ENCODE assay signal across 8 cellular contexts in genomic region chr2:23384551-23385349, GRCh38. TPM values are rescaled to one million over a fixed set of nuclear protein-coding genes. Genes with fewer than 3 reads are reported as not detected.
A peak's percentile ranks its signal among the peaks of the same experiment; 100 is the strongest.
DNase-seq lines count a peak whose midpoint lies in the region; ATAC-seq and TF ChIP-seq lines count a peak whose summit lies in the region.

KLHL29 (plus strand) TSS chr2:23385179; CDS start chr2:23562197, 177,018 bp downstream.

- H3K27ac Mint-ChIP-seq in endothelial cell (ENCODE audit: unreplicated experiment) = peak within 1 kb of the TSS; percentile 61

- peak; percentile 96 for DNase-seq in 8988T
- DNase-seq in NCI-H2227 treated with DMSO at 0.1 percent for 48 hours (lab: John Stamatoyannopoulos, UW) = peak; percentile 47
- peak; percentile 12 for DNase-seq in activated CD8-positive, alpha-beta memory T cell treated with anti-CD3 and anti-CD28 coated beads, Interleukin-2, amount 50 U/mL, for 1 hour (ENCODE audit: extremely low read depth)
- DNase-seq in endothelial cell (ENCODE audit: low spot score) = peak; percentile 61
- DNase-seq in midbrain (lab: John Stamatoyannopoulos, UW) = peak; percentile 70
- DNase-seq in stimulated activated CD8-positive, alpha-beta memory T cell treated with anti-CD3 and anti-CD28 coated beads, Interleukin-4, amount 100 ng/mL, for 1 hour (ENCODE audit: low read depth in 2 of 2, low spot score in 1 of 2) = peak; percentile 25 to 36

- H3K27me3 Mint-ChIP-seq in endothelial cell (ENCODE audit: unreplicated experiment) = peaks cover 16% of the 10 kb centered on the region

- peaks cover 4% of the 10 kb centered on the region for H3K36me3 Mint-ChIP-seq in endothelial cell (ENCODE audit: low read depth, unreplicated experiment)

- ATAC-seq in GM18511 (IDR thresholded peaks at IDR 0.05; ENCODE audit: unreplicated experiment) (peak; percentile 59), HG02943 (IDR thresholded peaks at IDR 0.05; ENCODE audit: low read depth, unreplicated experiment) (peak; percentile 58)

- H3K9me3 Mint-ChIP-seq in endothelial cell (ENCODE audit: unreplicated experiment) = no peaks in the 10 kb centered on the region

- H3K4me3 Mint-ChIP-seq in endothelial cell (ENCODE audit: unreplicated experiment) = peak within 1 kb of the TSS; percentile 92

- peaks cover 18% of the 10 kb centered on the region for H3K4me1 Mint-ChIP-seq in endothelial cell (ENCODE audit: unreplicated experiment)

- no peak for TF ChIP-seq CTCF in endothelial cell (IDR thresholded peaks at IDR 0.05; ENCODE audit: unreplicated experiment)

RNA-seq across cellular contexts. Expression of gene KLHL29, which starts in this region (rescaled TPM):
- total RNA-seq in endothelial cell (ENCODE audit: unreplicated experiment) = 17.5 TPM

Comparison
In these comparisons a context has a peak if more than half of its experiments do, and no peak if none do; other contexts are left out.
1. Peak in every context shown above with its lines: DNase-seq and ATAC-seq.
2. DNase-seq: peak in every context shown above with its lines; median percentile 96 in 8988T; 70 in midbrain; 61 in endothelial cell; 47 in NCI-H2227 treated with DMSO at 0.1 percent for 48 hours; 30 in stimulated activated CD8-positive, alpha-beta memory T cell treated with anti-CD3 and anti-CD28 coated beads, Interleukin-4, amount 100 ng/mL, for 1 hour; 12 in activated CD8-positive, alpha-beta memory T cell treated with anti-CD3 and anti-CD28 coated beads, Interleukin-2, amount 50 U/mL, for 1 hour.